9 cellular contexts compared by ENCODE assay signal in the genomic region with DNA sequence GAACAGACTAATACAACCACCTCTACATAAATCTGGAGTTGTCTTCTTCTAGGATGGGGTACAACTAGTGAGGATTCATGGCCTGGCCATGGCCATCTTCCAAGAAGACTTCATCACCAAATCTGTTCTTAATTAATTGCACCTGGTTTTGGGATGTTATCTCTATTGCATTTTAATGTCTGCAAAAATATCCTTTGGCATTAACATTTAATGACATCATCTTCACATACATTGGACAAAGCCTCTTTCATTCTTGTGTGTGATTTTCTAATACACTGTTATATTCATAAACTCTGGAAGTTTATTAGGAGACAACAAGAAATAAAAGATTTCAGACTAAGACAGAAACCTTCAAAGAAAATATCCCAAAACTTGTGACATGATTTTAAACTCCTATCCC.
"Had no signal": no experiment of that assay in that cellular context is flagged by ENCODE, and none has a peak within 500 bp of the region (broad histone marks: within the 10 kb centered on the region; RNA-seq: fewer than 3 reads in every experiment).

No MANE protein-coding gene starts in this region.

- H3K4me1 ChIP-seq: HAP-1 had no signal

- H3K36me3 ChIP-seq: HAP-1 had no signal

- ATAC-seq: K562 had no signal

- H3K9ac ChIP-seq: GM23248 had no signal

- DNase-seq: GM23248, GOT3, H7, IMR-90, KG1 had no signal

- FAIRE-seq: HTR-8/SVneo, K562 had no signal

- H3K4me3 ChIP-seq: GM23248, HAP-1, K562 had no signal

- H3K9me3 ChIP-seq: HAP-1 had no signal

- H3K27ac ChIP-seq: GM23248, HL-60 had no signal

- H2AFZ ChIP-seq: GM23248 had no signal
